In genomic region chr11:102683277-102683676, GRCh38 we compare ENCODE assay signal across 1 cellular context.
TF ChIP-seq lines count a peak whose summit lies in the region.

No MANE protein-coding gene starts in this region.

TF ChIP-seq in GM12878, 131 proteins besides CTCF, POLR2A, EP300 and RAD21 (continued from another document):
- TF ChIP-seq, protein P1, sequence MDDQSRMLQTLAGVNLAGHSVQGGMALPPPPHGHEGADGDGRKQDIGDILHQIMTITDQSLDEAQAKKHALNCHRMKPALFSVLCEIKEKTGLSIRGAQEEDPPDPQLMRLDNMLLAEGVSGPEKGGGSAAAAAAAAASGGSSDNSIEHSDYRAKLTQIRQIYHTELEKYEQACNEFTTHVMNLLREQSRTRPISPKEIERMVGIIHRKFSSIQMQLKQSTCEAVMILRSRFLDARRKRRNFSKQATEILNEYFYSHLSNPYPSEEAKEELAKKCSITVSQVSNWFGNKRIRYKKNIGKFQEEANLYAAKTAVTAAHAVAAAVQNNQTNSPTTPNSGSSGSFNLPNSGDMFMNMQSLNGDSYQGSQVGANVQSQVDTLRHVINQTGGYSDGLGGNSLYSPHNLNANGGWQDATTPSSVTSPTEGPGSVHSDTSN (IDR thresholded peaks at IDR 0.05; ENCODE audit: insufficient replicate concordance, low read depth, low read length): no peak
- no peak for TF ChIP-seq FOS (IDR thresholded peaks at IDR 0.05; ENCODE audit: borderline replicate concordance, extremely low read depth, insufficient read length)
- no peak for TF ChIP-seq SIN3A (IDR thresholded peaks at IDR 0.05; ENCODE audit: low read depth, low read length)
- TF ChIP-seq FOXM1 (IDR thresholded peaks at IDR 0.05; ENCODE audit: low read depth, low read length): no peak
- no peak for TF ChIP-seq MXI1 (IDR thresholded peaks at IDR 0.05; ENCODE audit: low read depth, low read length)
- TF ChIP-seq SREBF2 (IDR thresholded peaks at IDR 0.05; ENCODE audit: low read length): no peak
- no peak for TF ChIP-seq ZZZ3 (IDR thresholded peaks at IDR 0.05; ENCODE audit: control insufficient read depth, insufficient read length, low read depth)
- no peak for TF ChIP-seq CHD4 (IDR thresholded peaks at IDR 0.05)
- TF ChIP-seq NR2C1 (IDR thresholded peaks at IDR 0.05): no peak
- TF ChIP-seq TCF3 (IDR thresholded peaks at IDR 0.05; ENCODE audit: borderline replicate concordance, insufficient read depth, low read depth, low read length): no peak
- no peak for TF ChIP-seq RAD51 (IDR thresholded peaks at IDR 0.05)
- no peak for TF ChIP-seq RB1 (IDR thresholded peaks at IDR 0.05; ENCODE audit: borderline replicate concordance)
- TF ChIP-seq, protein P2, sequence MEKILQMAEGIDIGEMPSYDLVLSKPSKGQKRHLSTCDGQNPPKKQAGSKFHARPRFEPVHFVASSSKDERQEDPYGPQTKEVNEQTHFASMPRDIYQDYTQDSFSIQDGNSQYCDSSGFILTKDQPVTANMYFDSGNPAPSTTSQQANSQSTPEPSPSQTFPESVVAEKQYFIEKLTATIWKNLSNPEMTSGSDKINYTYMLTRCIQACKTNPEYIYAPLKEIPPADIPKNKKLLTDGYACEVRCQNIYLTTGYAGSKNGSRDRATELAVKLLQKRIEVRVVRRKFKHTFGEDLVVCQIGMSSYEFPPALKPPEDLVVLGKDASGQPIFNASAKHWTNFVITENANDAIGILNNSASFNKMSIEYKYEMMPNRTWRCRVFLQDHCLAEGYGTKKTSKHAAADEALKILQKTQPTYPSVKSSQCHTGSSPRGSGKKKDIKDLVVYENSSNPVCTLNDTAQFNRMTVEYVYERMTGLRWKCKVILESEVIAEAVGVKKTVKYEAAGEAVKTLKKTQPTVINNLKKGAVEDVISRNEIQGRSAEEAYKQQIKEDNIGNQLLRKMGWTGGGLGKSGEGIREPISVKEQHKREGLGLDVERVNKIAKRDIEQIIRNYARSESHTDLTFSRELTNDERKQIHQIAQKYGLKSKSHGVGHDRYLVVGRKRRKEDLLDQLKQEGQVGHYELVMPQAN (conservative IDR thresholded peaks at IDR 0.05): no peak
- TF ChIP-seq ZSCAN29 (IDR thresholded peaks at IDR 0.05): no peak
- TF ChIP-seq ATF3 (IDR thresholded peaks at IDR 0.05; ENCODE audit: borderline replicate concordance, extremely low read depth, low read depth, low read length): no peak
- TF ChIP-seq MEF2A (IDR thresholded peaks at IDR 0.05; ENCODE audit: insufficient read depth, low read depth, low read length): no peak
